13 cellular contexts compared by ENCODE assay signal in genomic region chr14:64649383-64649998, GRCh38. TPM values are rescaled to one million over a fixed set of nuclear protein-coding genes. Genes with fewer than 3 reads are reported as not detected.
A peak's percentile ranks its signal among the peaks of the same experiment; 100 is the strongest.
DNase-seq lines count a peak whose midpoint lies in the region; ATAC-seq, FAIRE-seq and TF ChIP-seq lines count a peak whose summit lies in the region.
"Had no signal": no experiment of that assay in that cellular context is flagged by ENCODE, and none has a peak within 500 bp of the region (broad histone marks: within the 10 kb centered on the region; RNA-seq: fewer than 3 reads in every experiment).

No MANE protein-coding gene starts in this region.

- H3K27me3 Mint-ChIP-seq in endodermal cell (ENCODE audit: insufficient read depth) (no peaks in the 10 kb centered on the region), osteocyte (ENCODE audit: unreplicated experiment) (no peaks in the 10 kb centered on the region)

- no peak for ATAC-seq in HG03342 (IDR thresholded peaks at IDR 0.05; ENCODE audit: unreplicated experiment)

- H3K4me3 Mint-ChIP-seq in endodermal cell, result no peak overlapping the region
- no peak overlapping the region for H3K4me3 Mint-ChIP-seq in osteocyte (ENCODE audit: unreplicated experiment)
- H3K4me3 Mint-ChIP-seq: activated T-cell treated with anti-CD3 and anti-CD28 coated beads, Interleukin-2, amount 50 U/mL, for 24 hours; brain had no signal

- peaks cover under 1% of the 10 kb centered on the region for H3K9me3 ChIP-seq in endodermal cell (ENCODE audit: control insufficient read depth, low read length)

- no peak overlapping the region for H3K9ac ChIP-seq in endodermal cell (ENCODE audit: extremely low read depth, low read length, poor library complexity, severe bottlenecking)

- TF ChIP-seq POLR2A in GM12891 (IDR thresholded peaks at IDR 0.05; ENCODE audit: low read depth, low read length), result no peak

- H3K36me3 Mint-ChIP-seq in endodermal cell (ENCODE audit: low read depth) (no peaks in the 10 kb centered on the region), osteocyte (ENCODE audit: unreplicated experiment) (no peaks in the 10 kb centered on the region)
- H3K36me3 Mint-ChIP-seq: brain had no signal

- FAIRE-seq in GM12891 (lab: Jason Lieb, UNC), result no peak

- H3K9me3 Mint-ChIP-seq in endodermal cell (peaks cover under 1% of the 10 kb centered on the region), osteocyte (ENCODE audit: unreplicated experiment) (no peaks in the 10 kb centered on the region)
- H3K9me3 Mint-ChIP-seq: activated T-cell treated with anti-CD3 and anti-CD28 coated beads, Interleukin-2, amount 50 U/mL, for 24 hours; brain had no signal

- H3K27ac ChIP-seq in endodermal cell (ENCODE audit: low read depth, low read length), result no peak overlapping the region

- H3K4me1 ChIP-seq in endodermal cell (ENCODE audit: control insufficient read depth, insufficient read depth, low read length), result peaks cover 11% of the 10 kb centered on the region

- 86% methylated on average over 12 to 13 of the region's 13 CpGs for WGBS in endodermal cell (ENCODE audit: insufficient coverage in 1 of 2, insufficient read length in 1 of 2), 2 experiments

- no peak overlapping the region for H3K27ac Mint-ChIP-seq in endodermal cell
- H3K27ac Mint-ChIP-seq in osteocyte (ENCODE audit: unreplicated experiment), result peak overlapping the region; percentile 71
- H3K27ac Mint-ChIP-seq: activated T-cell treated with anti-CD3 and anti-CD28 coated beads, Interleukin-2, amount 50 U/mL, for 24 hours; brain had no signal

- no peaks in the 10 kb centered on the region for H3K36me3 ChIP-seq in endodermal cell (ENCODE audit: control insufficient read depth, insufficient read depth, low read length)

- H3K4me3 ChIP-seq in endodermal cell (ENCODE audit: low read length), result no peak overlapping the region

- no peak for TF ChIP-seq CTCF in endodermal cell (conservative IDR thresholded peaks at IDR 0.05)
- no peak for TF ChIP-seq CTCF in osteocyte (IDR thresholded peaks at IDR 0.05)

- peaks cover 32% of the 10 kb centered on the region for H3K4me1 Mint-ChIP-seq in endodermal cell
- H3K4me1 Mint-ChIP-seq in osteocyte (ENCODE audit: unreplicated experiment), result peaks cover 68% of the 10 kb centered on the region

- no peaks in the 10 kb centered on the region for H3K27me3 ChIP-seq in endodermal cell (ENCODE audit: control insufficient read depth, insufficient read depth, low read length, poor library complexity, severe bottlenecking)

- in situ Hi-C loops in KBM-7 (cut with MboI; ENCODE audit: low pct_unique_long_range_greater_than_20kb, low sequenced_read_pairs), result loop anchor here (25.0 kb wide), 1 partner anchor 312 kb away; no protein-coding TSS in a partner anchor

- DNase-seq in EH (ENCODE audit: low read depth) (peak; percentile 67), KBM-7 (peak; percentile 15), endodermal cell (peak; percentile 73), osteocyte (ENCODE audit: extremely low spot score, unreplicated experiment) (no peak), GM12891 (ENCODE audit: insufficient read length, low spot score) (no peak), NCI-H82 treated with DMSO at 0.1 percent for 48 hours (lab: John Stamatoyannopoulos, UW; ENCODE audit: unreplicated experiment) (no peak), NCI-H524 (lab: John Stamatoyannopoulos, UW) (no peak)
- DNase-seq: activated CD4-positive, CD25-positive, alpha-beta regulatory T cell; activated T-cell treated with anti-CD3 and anti-CD28 coated beads, Interleukin-2, amount 50 U/mL, for 24 hours; NCI-H82; substantia nigra had no signal

TF ChIP-seq in GM12891, 5 proteins besides CTCF, POLR2A, EP300 and RAD21:
- TF ChIP-seq PAX5 (IDR thresholded peaks at IDR 0.05; ENCODE audit: insufficient read depth, low read length, severe bottlenecking) (no peak), POLR2AphosphoS5 (IDR thresholded peaks at IDR 0.05; ENCODE audit: low read depth, low read length) (no peak), POU2F2 (IDR thresholded peaks at IDR 0.05; ENCODE audit: low read depth, low read length) (no peak), TAF1 (IDR thresholded peaks at IDR 0.05; ENCODE audit: low read depth, low read length) (no peak), SPI1 (IDR thresholded peaks at IDR 0.05; ENCODE audit: low read depth, low read length) (no peak)
TF ChIP-seq in GM12891: peak in this region for 0.

RNA-seq across cellular contexts. Expression of gene PLEKHG3, which starts 54.7 kb away (rescaled TPM):
- total RNA-seq in endodermal cell (10 to 100 TPM; 31.7 to 52.6 TPM), osteocyte (96.3 and 98.3 TPM in 2 replicates)
- 35.6 TPM for polyA plus RNA-seq in endodermal cell (2013, experiment 1 of 2)
- polyA plus RNA-seq in endodermal cell (2013, experiment 2 of 2), result 30.8 TPM
- polyA plus RNA-seq in GM12891 (2012; ENCODE audit: low read depth, missing spikeins), result 0.37 TPM

Comparison
In these comparisons a context has a peak if more than half of its experiments do, and no peak if none do; other contexts are left out.
1. DNase-seq: peak in EH (single experiment), KBM-7 (single experiment) and endodermal cell (single experiment); none in osteocyte (single experiment), GM12891 (single experiment), NCI-H82 treated with DMSO at 0.1 percent for 48 hours (single experiment) and NCI-H524 (0 of 2).